9 cellular contexts compared by ENCODE assay signal in genomic region chr16:90077240-90077756, GRCh38. TPM values are rescaled to one million over a fixed set of nuclear protein-coding genes. Genes with fewer than 3 reads are reported as not detected.
DNase-seq lines count a peak whose midpoint lies in the region; ATAC-seq and TF ChIP-seq lines count a peak whose summit lies in the region.
"Had no signal": no experiment of that assay in that cellular context is flagged by ENCODE, and none has a peak within 500 bp of the region (broad histone marks: within the 10 kb centered on the region; RNA-seq: fewer than 3 reads in every experiment).

TSS of gene PRDM7 (minus strand) at chr16:90077331. CDS start at chr16:90075910, 1,421 bp downstream.

- no peaks in the 10 kb centered on the region for H3K9me3 Mint-ChIP-seq in activated T-cell treated with anti-CD3 and anti-CD28 coated beads, Interleukin-2, amount 50 U/mL, for 4 hours

- H3K36me3 ChIP-seq in HUES6 (ENCODE audit: control insufficient read depth, insufficient read depth, low read length) (no peaks in the 10 kb centered on the region), esophagus muscularis mucosa (no peaks in the 10 kb centered on the region), muscle layer of colon (ENCODE audit: insufficient read depth, low read length) (no peaks in the 10 kb centered on the region)

- no peak for TF ChIP-seq EP300 in esophagus muscularis mucosa (IDR thresholded peaks at IDR 0.05)

- peaks cover 26% of the 10 kb centered on the region for H3K4me1 Mint-ChIP-seq in activated T-cell treated with anti-CD3 and anti-CD28 coated beads, Interleukin-2, amount 50 U/mL, for 4 hours (ENCODE audit: low read depth)

- TF ChIP-seq CTCF in esophagus muscularis mucosa (IDR thresholded peaks at IDR 0.05), result no peak

- H3K4me3 ChIP-seq in HUES6 (ENCODE audit: low read depth, low read length) (peak within 1 kb of the TSS; percentile 59), esophagus muscularis mucosa (peak within 1 kb of the TSS; percentile 45 to 53 (median 52)), muscle layer of colon (ENCODE audit: low read depth in 1 of 2, low read length in 2 of 2) (peak within 1 kb of the TSS in 1 of 2 donors; percentile 72)

- peak within 1 kb of the TSS; percentile 81 for H3K4me3 Mint-ChIP-seq in activated T-cell treated with anti-CD3 and anti-CD28 coated beads, Interleukin-2, amount 50 U/mL, for 4 hours

- no peak for TF ChIP-seq POLR2A in esophagus muscularis mucosa (IDR thresholded peaks at IDR 0.05; ENCODE audit: low read depth)

- intact Hi-C loops in esophagus muscularis mucosa (cut with DNase I), result no loop called here

- H3K27ac ChIP-seq in HUES6 (ENCODE audit: low read depth, low read length) (no peak within 1 kb of the TSS), esophagus muscularis mucosa (replicated peaks in 1 of 4) (peak within 1 kb of the TSS; percentile 59 to 81 (median 74)), muscle layer of colon (ENCODE audit: low read depth, low read length) (no peak within 1 kb of the TSS)

- peak; percentile 95 for ATAC-seq in GM21423 (IDR thresholded peaks at IDR 0.05; ENCODE audit: unreplicated experiment)
- peak; percentile 96 for ATAC-seq in activated T-cell treated with anti-CD3 and anti-CD28 coated beads, Interleukin-2, amount 50 U/mL, for 4 hours

- no peaks in the 10 kb centered on the region for H3K4me1 ChIP-seq in HUES6 (ENCODE audit: control insufficient read depth, insufficient read depth, low read length)
- peaks cover 3 to 23% (median 18%) of the 10 kb centered on the region in 4 donors for H3K4me1 ChIP-seq in esophagus muscularis mucosa
- peaks cover 13% of the 10 kb centered on the region for H3K4me1 ChIP-seq in muscle layer of colon (ENCODE audit: insufficient read depth, low read length)

- H3K9ac ChIP-seq in HUES6 (ENCODE audit: low read length), result peak within 1 kb of the TSS; percentile 48
- H3K9ac ChIP-seq in muscle layer of colon (ENCODE audit: low read length), result peak within 1 kb of the TSS; percentile 78

- 3% methylated on average over 29 of the region's 32 CpGs for WGBS in esophagus muscularis mucosa

- no peaks in the 10 kb centered on the region for H3K36me3 Mint-ChIP-seq in activated T-cell treated with anti-CD3 and anti-CD28 coated beads, Interleukin-2, amount 50 U/mL, for 4 hours (ENCODE audit: insufficient read depth)

- H3K27me3 ChIP-seq in HUES6 (ENCODE audit: control insufficient read depth, insufficient read depth, low read length) (peaks cover 35% of the 10 kb centered on the region), esophagus muscularis mucosa (peaks cover 0 to 12% (median 0%) of the 10 kb centered on the region in 4 donors), muscle layer of colon (ENCODE audit: control insufficient read depth in 1 of 2, insufficient read depth in 2 of 2, low read length in 2 of 2) (no peaks in the 10 kb centered on the region)

- peak; percentile 97 for DNase-seq in COLO668 (lab: John Stamatoyannopoulos, UW; ENCODE audit: unreplicated experiment)
- peak; percentile 90 for DNase-seq in OCI-M2 (lab: John Stamatoyannopoulos, UW; ENCODE audit: unreplicated experiment)
- peak; percentile 97 for DNase-seq in activated T-cell treated with anti-CD3 and anti-CD28 coated beads, Interleukin-2, amount 50 U/mL, for 4 hours
- DNase-seq in esophagus muscularis mucosa (ENCODE audit: extremely low spot score), result peak; percentile 98
- DNase-seq in stimulated activated CD8-positive, alpha-beta memory T cell treated with anti-CD3 and anti-CD28 coated beads, Interleukin-4, amount 100 ng/mL, for 4 hours (ENCODE audit: low read depth in 2 of 2, low spot score in 1 of 2), result peak; percentile 93 to 95

- peaks cover 14% of the 10 kb centered on the region for H3K27me3 Mint-ChIP-seq in activated T-cell treated with anti-CD3 and anti-CD28 coated beads, Interleukin-2, amount 50 U/mL, for 4 hours (ENCODE audit: low read depth)

- H3K9me3 ChIP-seq in HUES6 (ENCODE audit: control insufficient read depth, insufficient read depth, low read depth, low read length) (peaks cover 6% of the 10 kb centered on the region; the same call in 1 of the 2 replicates), esophagus muscularis mucosa (no peaks in the 10 kb centered on the region), muscle layer of colon (ENCODE audit: low read length) (no peaks in the 10 kb centered on the region)

RNA-seq across cellular contexts. Expression of gene PRDM7, which starts in this region (rescaled TPM):
- not detected for total RNA-seq in activated T-cell treated with anti-CD3 and anti-CD28 coated beads, Interleukin-2, amount 50 U/mL, for 4 hours
- total RNA-seq in esophagus muscularis mucosa, result not detected
- total RNA-seq: glomerular endothelial cell had no signal

Comparison
In these comparisons a context has a peak if more than half of its experiments do, and no peak if none do; other contexts are left out.
1. Peak in DNase-seq and ATAC-seq in activated T-cell treated with anti-CD3 and anti-CD28 coated beads, Interleukin-2, amount 50 U/mL, for 4 hours; RNA of the gene not detected or under 1 TPM.
2. Peak in DNase-seq, H3K4me3 ChIP-seq and H3K27ac ChIP-seq in esophagus muscularis mucosa; RNA of the gene not detected or under 1 TPM.